In genomic region chr14:23936084-23936829, GRCh38 we compare ENCODE assay signal across 18 cellular contexts. TPM values are rescaled to one million over a fixed set of nuclear protein-coding genes. Genes with fewer than 3 reads are reported as not detected.
A peak's percentile ranks its signal among the peaks of the same experiment; 100 is the strongest.
DNase-seq lines count a peak whose midpoint lies in the region; ATAC-seq, FAIRE-seq and TF ChIP-seq lines count a peak whose summit lies in the region.
"Had no signal": no experiment of that assay in that cellular context is flagged by ENCODE, and none has a peak within 500 bp of the region (broad histone marks: within the 10 kb centered on the region; RNA-seq: fewer than 3 reads in every experiment).

No MANE protein-coding gene starts in this region.

- intact Hi-C loops in colonic mucosa (cut with DNase I) (no loop called here), mucosa of descending colon (cut with DNase I, micrococcal nuclease) (no loop called here)

- TF ChIP-seq CTCF in colonic mucosa (IDR thresholded peaks at IDR 0.05) (no peak), mucosa of descending colon (IDR thresholded peaks at IDR 0.05) (no peak)

- peaks cover 0 to 10% (median 5%) of the 10 kb centered on the region in 3 donors for H3K36me3 Mint-ChIP-seq in immature natural killer cell

- WGBS in small intestine, 3 donors: 51 to 71% (median 52%) methylated on average over 7 of the region's 7 CpGs

- no peaks in the 10 kb centered on the region for H3K4me1 ChIP-seq in colonic mucosa
- H3K4me1 ChIP-seq in mucosa of descending colon (ENCODE audit: low read depth): no peaks in the 10 kb centered on the region
- H3K4me1 ChIP-seq in small intestine (ENCODE audit: control insufficient read depth in 2 of 2, insufficient read depth in 1 of 2, low read depth in 1 of 2, low read length in 1 of 2): peaks cover 0 to 15% of the 10 kb centered on the region in 2 donors
- H3K4me1 ChIP-seq: HAP-1 had no signal

- peaks cover 0 to 3% (median 1%) of the 10 kb centered on the region in 3 donors for H3K27me3 Mint-ChIP-seq in immature natural killer cell (ENCODE audit: low read depth in 3 of 3)
- H3K27me3 Mint-ChIP-seq: CD4-positive, alpha-beta memory T cell had no signal

- H3K9me3 Mint-ChIP-seq in immature natural killer cell: no peaks in the 10 kb centered on the region
- H3K9me3 Mint-ChIP-seq: CD4-positive, alpha-beta memory T cell had no signal

- ATAC-seq in left lobe of liver (peak; percentile 85), mucosa of descending colon (peak; percentile 78), GM21737 (IDR thresholded peaks at IDR 0.05; ENCODE audit: unreplicated experiment) (no peak), HG02840 (IDR thresholded peaks at IDR 0.05; ENCODE audit: low FRiP score, unreplicated experiment) (no peak)

- H3K9ac ChIP-seq in colonic mucosa (ENCODE audit: low read depth in 2 of 2, low read length in 2 of 2): no peak overlapping the region

- no peaks in the 10 kb centered on the region for H3K36me3 ChIP-seq in colonic mucosa
- no peaks in the 10 kb centered on the region for H3K36me3 ChIP-seq in mucosa of descending colon (ENCODE audit: low read depth)
- H3K36me3 ChIP-seq in small intestine (ENCODE audit: control insufficient read depth in 2 of 2, insufficient read depth in 2 of 2, low read length in 2 of 2): peaks cover 0 to 4% of the 10 kb centered on the region in 2 donors
- H3K36me3 ChIP-seq: HAP-1 had no signal

- H3K9me3 ChIP-seq in colonic mucosa (no peaks in the 10 kb centered on the region), mucosa of descending colon (no peaks in the 10 kb centered on the region), small intestine (ENCODE audit: control insufficient read depth, low read depth) (no peaks in the 10 kb centered on the region)
- H3K9me3 ChIP-seq: HAP-1 had no signal

- H3K27ac ChIP-seq in colonic mucosa (no peak overlapping the region), small intestine (ENCODE audit: low read depth in 1 of 2, low read length in 1 of 2) (peak overlapping the region in 1 of 2 donors; percentile 30)
- H3K27ac ChIP-seq: C4-2B had no signal

- H3K27me3 ChIP-seq in colonic mucosa (no peaks in the 10 kb centered on the region), small intestine (ENCODE audit: control insufficient read depth in 2 of 2, insufficient read depth in 2 of 2, low read length in 2 of 2) (no peaks in the 10 kb centered on the region)

- H3K27ac Mint-ChIP-seq in immature natural killer cell: no peak overlapping the region
- H3K27ac Mint-ChIP-seq: CD4-positive, alpha-beta memory T cell had no signal

- H3K4me3 ChIP-seq in colonic mucosa: no peak overlapping the region
- H3K4me3 ChIP-seq in mucosa of descending colon: no peak overlapping the region
- H3K4me3 ChIP-seq in small intestine (ENCODE audit: low read depth in 1 of 2, low read length in 2 of 2): no peak overlapping the region
- H3K4me3 ChIP-seq: HAP-1 had no signal

- H3K4me3 Mint-ChIP-seq in immature natural killer cell: no peak overlapping the region
- H3K4me3 Mint-ChIP-seq: CD4-positive, alpha-beta memory T cell had no signal

- H3K4me1 Mint-ChIP-seq in immature natural killer cell: no peaks in the 10 kb centered on the region
- H3K4me1 Mint-ChIP-seq: CD4-positive, alpha-beta memory T cell had no signal

- DNase-seq in colonic mucosa (peak; percentile 36), left lobe of liver (ENCODE audit: low spot score) (peak; percentile 89), mucosa of descending colon (peak in 1 of 3 donors; percentile 69), small intestine (peak; percentile 97), immature natural killer cell (no peak), AG08396 (ENCODE audit: low spot score) (no peak)
- DNase-seq: ACHN; AML-193; CD4-positive, alpha-beta memory T cell; DMS153; DMS79; GDM1; KG1 had no signal

- no peak for FAIRE-seq in small intestine (lab: Jason Lieb, UNC)
- FAIRE-seq: A204.1 had no signal

RNA-seq across cellular contexts. Expression of gene DHRS4, which starts 17.3 kb away (rescaled TPM):
- 10 to 100 TPM; 34.0 to 74.4 TPM for total RNA-seq in colonic mucosa
- total RNA-seq in left lobe of liver: 59.0 TPM
- 10 to 100 TPM; 35.0 to 41.7 (median 36.8) TPM for total RNA-seq in mucosa of descending colon
- polyA plus RNA-seq in small intestine: 100 to 1,000 TPM; 121 to 163 (median 149) TPM
- 10 to 100 TPM; 26.2 to 33.8 (median 31.0) TPM for polyA plus RNA-seq in immature natural killer cell

RNA-seq across cellular contexts. Expression of gene DHRS4L2, which starts 52.5 kb away (rescaled TPM):
- total RNA-seq in colonic mucosa: 10 to 100 TPM; 32.5 to 43.8 TPM
- total RNA-seq in left lobe of liver: 46.4 TPM
- total RNA-seq in mucosa of descending colon: 10 to 100 TPM; 30.7 to 56.1 (median 45.9) TPM
- polyA plus RNA-seq in small intestine: 100 to 1,000 TPM; 105 to 162 (median 109) TPM
- 10 to 100 TPM; 14.7 to 22.1 (median 15.8) TPM for polyA plus RNA-seq in immature natural killer cell

Comparison
In these comparisons a context has a peak if more than half of its experiments do, and no peak if none do; other contexts are left out.
1. DNase-seq: peak in colonic mucosa (single experiment), left lobe of liver (single experiment) and small intestine (single experiment); none in immature natural killer cell (0 of 3) and AG08396 (single experiment).
2. ATAC-seq: peak in left lobe of liver (single experiment) and mucosa of descending colon (single experiment); none in GM21737 (single experiment) and HG02840 (single experiment).